In genomic region chr16:23276821-23277220, GRCh38 we compare ENCODE assay signal across 23 cellular contexts. TPM values are rescaled to one million over a fixed set of nuclear protein-coding genes. Genes with fewer than 3 reads are reported as not detected.
"Had no signal": no experiment of that assay in that cellular context is flagged by ENCODE, and none has a peak within 500 bp of the region (broad histone marks: within the 10 kb centered on the region; RNA-seq: fewer than 3 reads in every experiment).

No MANE protein-coding gene starts in this region.

- DNase-seq: cerebellar nuclear complex; cortex of kidney; effector memory CD8-positive, alpha-beta T cell; erythroblast; esophagus squamous epithelium; head of caudate nucleus; left cardiac atrium; left lung; mesendoderm; midbrain; naive thymus-derived CD4-positive, alpha-beta T cell; occipital lobe; pancreas; sigmoid colon; stimulated activated CD4-positive, alpha-beta T cell treated with anti-CD3 and anti-CD28 coated beads, Interleukin-2, amount 100 ng/mL, for 24 hours; stimulated activated CD4-positive, alpha-beta T cell treated with anti-CD3 and anti-CD28 coated beads, Interleukin-4, amount 100 ng/mL, for 24 hours; stimulated activated naive CD8-positive, alpha-beta T cell treated with anti-CD3 and anti-CD28 coated beads, Interleukin-15, Interleukin-2, amounts not matched to agents 100 U/mL and 50 U/mL, for 24 hours; substantia nigra; testis; tibial artery had no signal

RNA-seq across cellular contexts. Expression of gene SCNN1B, which starts 25.3 kb away (rescaled TPM):
- total RNA-seq: frontal cortex; naive thymus-derived CD4-positive, alpha-beta T cell; occipital lobe; progenitor cell of endocrine pancreas; skeletal muscle tissue had no signal
- polyA plus RNA-seq: naive thymus-derived CD4-positive, alpha-beta T cell had no signal
